8 cellular contexts compared by ENCODE assay signal in the genomic region with DNA sequence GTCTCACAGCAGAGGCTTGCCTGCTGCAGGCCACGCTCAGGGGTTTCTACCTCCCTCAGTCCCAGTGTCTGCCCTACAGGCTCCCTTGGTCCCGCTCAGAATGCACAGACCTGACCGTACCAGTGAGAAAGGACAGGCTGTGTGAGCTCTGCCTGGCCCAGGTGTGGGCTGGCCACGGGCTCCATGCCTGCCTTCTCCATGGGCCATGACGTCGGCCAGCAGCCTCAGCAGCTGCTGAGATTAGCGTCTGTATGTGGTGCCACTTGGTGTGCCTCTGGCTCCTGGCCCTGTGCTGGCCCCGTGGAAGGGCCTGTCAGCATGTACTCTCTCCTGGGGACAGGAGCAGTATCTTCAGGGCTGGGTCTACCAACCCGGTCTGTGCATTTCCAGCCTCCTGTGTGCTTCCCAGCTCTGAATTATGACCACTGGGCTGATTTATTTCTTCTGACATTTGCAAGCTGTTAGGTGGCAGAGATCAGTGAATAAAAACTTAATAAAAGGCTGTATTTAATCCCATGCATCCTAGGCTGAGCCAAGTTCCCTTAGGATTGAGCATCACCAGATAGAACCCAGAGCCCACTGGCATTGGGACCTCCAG. TPM values are rescaled to one million over a fixed set of nuclear protein-coding genes. Genes with fewer than 3 reads are reported as not detected.
DNase-seq lines count a peak whose midpoint lies in the region; ATAC-seq and TF ChIP-seq lines count a peak whose summit lies in the region.

No MANE protein-coding gene starts in this region.

- peak; percentile 7 for ATAC-seq in esophagus mucosa

- no peak for TF ChIP-seq CTCF in GM12875 (IDR thresholded peaks at IDR 0.05; ENCODE audit: borderline replicate concordance, insufficient read depth, low read depth, low read length)
- TF ChIP-seq CTCF in Peyer's patch (IDR thresholded peaks at IDR 0.05): no peak

- no peaks in the 10 kb centered on the region for H3K27me3 ChIP-seq in Peyer's patch
- no peaks in the 10 kb centered on the region for H3K27me3 ChIP-seq in rectal smooth muscle tissue (ENCODE audit: control insufficient read depth, insufficient read depth, low read length)

- DNase-seq in Peyer's patch: peak; percentile 40 to 73 (median 71)
- no peak for DNase-seq in stimulated activated CD8-positive, alpha-beta memory T cell treated with anti-CD3 and anti-CD28 coated beads, Interleukin-4, amount 100 ng/mL, for 48 hours
- DNase-seq in stimulated activated CD4-positive, alpha-beta T cell treated with anti-CD3 and anti-CD28 coated beads, Interleukin-12 subunit alpha, Interleukin-12 subunit beta, amount 100 ng/mL, for 4 hours: no peak
- no peak for DNase-seq in NCI-H2227 treated with DMSO at 0.1 percent for 48 hours (lab: John Stamatoyannopoulos, UW)
- no peak for DNase-seq in NCI-H187 treated with DMSO at 0.1 percent for 48 hours (lab: John Stamatoyannopoulos, UW)

- peaks cover 22 to 95% (median 59%) of the 10 kb centered on the region in 4 donors for H3K4me1 ChIP-seq in Peyer's patch
- H3K4me1 ChIP-seq in rectal smooth muscle tissue (ENCODE audit: control insufficient read depth, insufficient read depth, low read length): peaks cover 22% of the 10 kb centered on the region

- H3K4me3 ChIP-seq in GM12875 (ENCODE audit: low read depth, low read length): peak overlapping the region; percentile 10
- peak overlapping the region in 1 of 4 donors; percentile 16 for H3K4me3 ChIP-seq in Peyer's patch
- H3K4me3 ChIP-seq in rectal smooth muscle tissue (ENCODE audit: low read length): peak overlapping the region; percentile 43

- H3K9me3 ChIP-seq in Peyer's patch: no peaks in the 10 kb centered on the region

- peaks cover 0 to 16% (median 0%) of the 10 kb centered on the region in 3 donors for H3K36me3 ChIP-seq in Peyer's patch
- no peaks in the 10 kb centered on the region for H3K36me3 ChIP-seq in rectal smooth muscle tissue (ENCODE audit: control insufficient read depth, insufficient read depth, low read length)

- H3K9ac ChIP-seq in rectal smooth muscle tissue (ENCODE audit: low read length): no peak overlapping the region

- no peak for TF ChIP-seq POLR2A in Peyer's patch (IDR thresholded peaks at IDR 0.05)

- peak overlapping the region; percentile 78 to 96 (median 86) for H3K27ac ChIP-seq in Peyer's patch
- peak overlapping the region; percentile 51 for H3K27ac ChIP-seq in rectal smooth muscle tissue (ENCODE audit: low read depth, low read length)

RNA-seq across cellular contexts. Expression of gene KLF13, which starts 25.7 kb away (rescaled TPM):
- total RNA-seq in Peyer's patch (10 to 100 TPM; 51.2 to 80.4 (median 75.6) TPM), esophagus mucosa (42.7 TPM)

Comparison
In these comparisons a context has a peak if more than half of its experiments do, and no peak if none do; other contexts are left out.
1. DNase-seq: peak in Peyer's patch (3 of 3); none in stimulated activated CD8-positive, alpha-beta memory T cell treated with anti-CD3 and anti-CD28 coated beads, Interleukin-4, amount 100 ng/mL, for 48 hours (single experiment), stimulated activated CD4-positive, alpha-beta T cell treated with anti-CD3 and anti-CD28 coated beads, Interleukin-12 subunit alpha, Interleukin-12 subunit beta, amount 100 ng/mL, for 4 hours (single experiment), NCI-H2227 treated with DMSO at 0.1 percent for 48 hours (single experiment) and NCI-H187 treated with DMSO at 0.1 percent for 48 hours (single experiment).